Comparison of ENCODE assay signal across 16 cellular contexts in the genomic region with DNA sequence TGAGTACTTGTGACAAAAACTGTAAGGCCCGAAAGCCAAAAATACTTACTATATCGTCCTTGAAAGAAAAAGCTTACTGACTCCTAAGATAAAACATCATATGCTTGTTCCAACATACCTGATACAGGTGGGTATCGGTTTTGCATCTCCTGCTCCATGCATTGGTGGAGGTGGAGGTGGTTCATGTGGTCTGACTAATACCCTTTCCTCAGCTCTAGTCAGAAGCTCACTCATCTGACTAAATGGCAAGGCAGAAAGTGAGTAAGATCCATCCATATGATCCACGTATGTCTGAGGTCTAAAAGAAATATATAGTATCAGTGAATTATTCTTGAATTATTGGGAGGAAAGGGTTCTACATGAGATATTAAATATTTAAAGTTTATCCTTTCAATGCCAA.
"Had no signal": no experiment of that assay in that cellular context is flagged by ENCODE, and none has a peak within 500 bp of the region (broad histone marks: within the 10 kb centered on the region; RNA-seq: fewer than 3 reads in every experiment).

No MANE protein-coding gene starts in this region.

- H3K9me3 ChIP-seq: gastrocnemius medialis, heart right ventricle, mucosa of descending colon, ovary, right atrium auricular region, sigmoid colon, suprapubic skin, thyroid gland had no signal

- H3K36me3 ChIP-seq: gastrocnemius medialis, ovary, right atrium auricular region, thyroid gland had no signal

- DNase-seq: gastrocnemius medialis; heart right ventricle; hypothalamus; mucosa of descending colon; natural killer cell; ovary; sigmoid colon; stimulated activated CD4-positive, alpha-beta T cell treated with anti-CD3 and anti-CD28 coated beads, Interleukin-2, amount 100 ng/mL, for 24 hours; stimulated activated CD4-positive, alpha-beta T cell treated with anti-CD3 and anti-CD28 coated beads, Interleukin-4, amount 100 ng/mL, for 4 hours; stimulated activated naive CD4-positive, alpha-beta T cell treated with Interleukin-2 at 50 U/mL for 16 hours; thyroid gland had no signal

- H3K4me3 ChIP-seq: gastrocnemius medialis, heart right ventricle, mucosa of descending colon, ovary, right atrium auricular region, sigmoid colon, skin epidermis, suprapubic skin, thyroid gland had no signal

- ATAC-seq: gastrocnemius medialis, heart right ventricle, left lobe of liver, mucosa of descending colon, natural killer cell had no signal

- H3K27me3 ChIP-seq: gastrocnemius medialis, heart right ventricle, ovary, right atrium auricular region, sigmoid colon, suprapubic skin, thyroid gland had no signal

- H3K4me1 ChIP-seq: gastrocnemius medialis, right atrium auricular region, sigmoid colon, suprapubic skin, thyroid gland had no signal

- FAIRE-seq: urothelium cell line had no signal

- H3K27ac ChIP-seq: gastrocnemius medialis, heart right ventricle, ovary, right atrium auricular region, sigmoid colon, skin epidermis, suprapubic skin, thyroid gland had no signal
